In genomic region chr19:40642757-40643325, GRCh38 we compare ENCODE assay signal across 17 cellular contexts.
"Had no signal": no experiment of that assay in that cellular context is flagged by ENCODE, and none has a peak within 500 bp of the region (broad histone marks: within the 10 kb centered on the region; RNA-seq: fewer than 3 reads in every experiment).

No MANE protein-coding gene starts in this region.

- H3K36me3 ChIP-seq: neural progenitor cell, ovary, thyroid gland, WERI-Rb-1 had no signal

- H3K36me3 Mint-ChIP-seq: neural progenitor cell had no signal

- H3K9me3 ChIP-seq: ovary, thyroid gland had no signal

- DNase-seq: activated CD4-positive, alpha-beta T cell treated with anti-CD3 and anti-CD28 coated beads, Interleukin-2, amount 50 U/mL, for 48 hours; activated naive CD4-positive, alpha-beta T cell treated with anti-CD3 and anti-CD28 coated beads for 36 hours; activated naive CD8-positive, alpha-beta T cell treated with anti-CD3 and anti-CD28 coated beads, Interleukin-2, amount 50 U/mL, for 24 hours; aorta; dorsolateral prefrontal cortex; foreskin melanocyte; immature natural killer cell; left cardiac atrium; midbrain; ovary; stimulated activated CD4-positive, alpha-beta T cell treated with anti-CD3 and anti-CD28 coated beads, Interleukin-1b, Interleukin-23, amount 100 ng/mL, for 48 hours; thyroid gland; WERI-Rb-1 had no signal

- ATAC-seq: activated naive CD8-positive, alpha-beta T cell treated with anti-CD3 and anti-CD28 coated beads, Interleukin-2, amount 50 U/mL, for 24 hours; left cardiac atrium; sciatic nerve had no signal

- H3K27ac ChIP-seq: dorsolateral prefrontal cortex, neural progenitor cell, ovary, WERI-Rb-1 had no signal

- H3K4me1 Mint-ChIP-seq: immature natural killer cell had no signal

- H3K27me3 ChIP-seq: neural progenitor cell, ovary, thyroid gland had no signal

- H3K9me3 Mint-ChIP-seq: activated naive CD4-positive, alpha-beta T cell treated with anti-CD3 and anti-CD28 coated beads for 36 hours; activated naive CD8-positive, alpha-beta T cell treated with anti-CD3 and anti-CD28 coated beads, Interleukin-2, amount 50 U/mL, for 24 hours; activated T-helper 2 cell treated with anti-CD3 and anti-CD28 coated beads, Interferon-gamma antibody, Interleukin-2, Interleukin-4, amounts not matched to agents 10 μg/mL and 5 μg/mL and 100 μg/mL, durations not matched to agents 14 hours and 24 hours and 36 hours; immature natural killer cell; neural progenitor cell had no signal

- H3K27ac Mint-ChIP-seq: activated naive CD4-positive, alpha-beta T cell treated with anti-CD3 and anti-CD28 coated beads for 36 hours; activated naive CD8-positive, alpha-beta T cell treated with anti-CD3 and anti-CD28 coated beads, Interleukin-2, amount 50 U/mL, for 24 hours; activated T-helper 2 cell treated with anti-CD3 and anti-CD28 coated beads, Interferon-gamma antibody, Interleukin-2, Interleukin-4, amounts not matched to agents 10 μg/mL and 5 μg/mL and 100 μg/mL, durations not matched to agents 14 hours and 24 hours and 36 hours; immature natural killer cell; neural progenitor cell had no signal

- H3K4me3 ChIP-seq: dorsolateral prefrontal cortex, lung, neural progenitor cell, ovary, thyroid gland had no signal

- H3K4me3 Mint-ChIP-seq: activated naive CD4-positive, alpha-beta T cell treated with anti-CD3 and anti-CD28 coated beads for 36 hours; activated naive CD8-positive, alpha-beta T cell treated with anti-CD3 and anti-CD28 coated beads, Interleukin-2, amount 50 U/mL, for 24 hours; immature natural killer cell; neural progenitor cell had no signal

- H3K4me1 ChIP-seq: neural progenitor cell had no signal
